ENCODE assay signal across 17 cellular contexts in the genomic region with DNA sequence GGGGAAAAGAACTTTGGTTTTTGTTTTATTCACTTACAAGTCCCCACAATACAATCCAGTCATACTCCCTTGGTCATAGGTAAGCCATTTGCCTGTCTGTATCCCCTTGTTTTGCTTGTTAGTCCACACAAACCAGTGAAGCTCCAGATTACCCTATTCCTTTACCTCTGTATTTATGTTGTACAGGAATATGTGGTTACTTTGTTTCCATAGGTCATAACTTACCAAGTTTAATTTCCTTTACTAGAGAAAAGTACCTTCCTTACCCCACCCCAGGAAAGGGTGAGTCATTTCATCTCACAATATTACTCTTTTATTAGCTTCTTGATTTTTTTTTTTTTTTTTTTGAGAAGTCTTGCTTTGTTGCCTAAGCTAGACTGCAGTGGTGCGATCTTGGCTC. TPM values are rescaled to one million over a fixed set of nuclear protein-coding genes. Genes with fewer than 3 reads are reported as not detected.
DNase-seq lines count a peak whose midpoint lies in the region; TF ChIP-seq lines count a peak whose summit lies in the region.
"Had no signal": no experiment of that assay in that cellular context is flagged by ENCODE, and none has a peak within 500 bp of the region (broad histone marks: within the 10 kb centered on the region; RNA-seq: fewer than 3 reads in every experiment).

No MANE protein-coding gene starts in this region.

- peaks cover 13% of the 10 kb centered on the region for H3K4me1 Mint-ChIP-seq in activated CD4-positive, alpha-beta T cell treated with anti-CD3 and anti-CD28 coated beads, Interleukin-2, amount 10 ng/mL, durations not matched to agents 7 days and 5 days
- H3K4me1 Mint-ChIP-seq in nephron progenitor cell = no peaks in the 10 kb centered on the region

- no peaks in the 10 kb centered on the region for H3K9me3 Mint-ChIP-seq in activated CD4-positive, alpha-beta T cell treated with anti-CD3 and anti-CD28 coated beads, Interleukin-2, amount 10 ng/mL, durations not matched to agents 7 days and 5 days
- no peaks in the 10 kb centered on the region for H3K9me3 Mint-ChIP-seq in nephron progenitor cell

- CTCF ChIA-PET in activated CD4-positive, alpha-beta T cell treated with anti-CD3 and anti-CD28 coated beads, Interleukin-2, amount 10 ng/mL, durations not matched to agents 7 days and 5 days (lab: Charles Lee) = interaction anchor here (0.8 kb wide), 1 partner anchor 57 kb away, joined by 4 read pairs; no protein-coding TSS in a partner anchor

- TF ChIP-seq CTCF in choroid plexus epithelial cell (conservative IDR thresholded peaks at IDR 0.05; ENCODE audit: low read depth, low read length) = no peak
- no peak for TF ChIP-seq CTCF in nephron progenitor cell (IDR thresholded peaks at IDR 0.05)

- no peak overlapping the region for H3K4me3 Mint-ChIP-seq in activated CD4-positive, alpha-beta T cell treated with anti-CD3 and anti-CD28 coated beads, Interleukin-2, amount 10 ng/mL, durations not matched to agents 7 days and 5 days
- no peak overlapping the region for H3K4me3 Mint-ChIP-seq in nephron progenitor cell

- no peak for DNase-seq in activated CD4-positive, alpha-beta T cell treated with anti-CD3 and anti-CD28 coated beads, Interleukin-2, amount 10 ng/mL, durations not matched to agents 7 days and 5 days
- no peak for DNase-seq in activated CD4-positive, alpha-beta T cell treated with anti-CD3 and anti-CD28 coated beads, Interleukin-2, amount 50 U/mL, for 48 hours
- DNase-seq in M059J (ENCODE audit: low read depth) (peak; percentile 56), choroid plexus epithelial cell (ENCODE audit: low read depth) (peak; percentile 37), nephron progenitor cell (no peak), globus pallidus (ENCODE audit: low spot score) (no peak), NOMO-1 (lab: John Stamatoyannopoulos, UW; ENCODE audit: unreplicated experiment in 2 of 2) (no peak)
- no peak for DNase-seq in stimulated activated naive CD4-positive, alpha-beta T cell treated with Interleukin-2 at 50 U/mL for 16 hours (lab: John Stamatoyannopoulos, UW)
- DNase-seq: brain microvascular endothelial cell; COR-L47; Kasumi-1; NCI-H1694; NCI-H510A treated with DMSO at 0.1 percent for 48 hours; OCI-M1; right cardiac atrium; stimulated activated CD4-positive, alpha-beta T cell treated with anti-CD3 and anti-CD28 coated beads, Interleukin-2, amount 100 ng/mL, for 48 hours; trophoblast cell had no signal

- H3K27ac Mint-ChIP-seq in activated CD4-positive, alpha-beta T cell treated with anti-CD3 and anti-CD28 coated beads, Interleukin-2, amount 10 ng/mL, durations not matched to agents 7 days and 5 days = peak overlapping the region; percentile 36
- peak overlapping the region; percentile 51 for H3K27ac Mint-ChIP-seq in nephron progenitor cell

- no peaks in the 10 kb centered on the region for H3K27me3 Mint-ChIP-seq in activated CD4-positive, alpha-beta T cell treated with anti-CD3 and anti-CD28 coated beads, Interleukin-2, amount 10 ng/mL, durations not matched to agents 7 days and 5 days
- H3K27me3 Mint-ChIP-seq in nephron progenitor cell (ENCODE audit: low read depth, poor library complexity) = peaks cover 2% of the 10 kb centered on the region

- POLR2A ChIA-PET in activated CD4-positive, alpha-beta T cell treated with anti-CD3 and anti-CD28 coated beads, Interleukin-2, amount 10 ng/mL, durations not matched to agents 7 days and 5 days (lab: Charles Lee) = no interaction called here

- peaks cover 25% of the 10 kb centered on the region for H3K36me3 Mint-ChIP-seq in activated CD4-positive, alpha-beta T cell treated with anti-CD3 and anti-CD28 coated beads, Interleukin-2, amount 10 ng/mL, durations not matched to agents 7 days and 5 days (ENCODE audit: low read depth)
- peaks cover 70% of the 10 kb centered on the region for H3K36me3 Mint-ChIP-seq in nephron progenitor cell (ENCODE audit: low read depth)

- no peak overlapping the region for H3K4me3 ChIP-seq in choroid plexus epithelial cell (ENCODE audit: low read depth, low read length)

RNA-seq across cellular contexts. Expression of gene GOLGA4, which starts 44.7 kb away (rescaled TPM):
- total RNA-seq in activated CD4-positive, alpha-beta T cell treated with anti-CD3 and anti-CD28 coated beads, Interleukin-2, amount 10 ng/mL, durations not matched to agents 7 days and 5 days = 10 to 100 TPM; 34.8 to 36.2 TPM
- 37.5 and 41.1 TPM in 2 replicates for total RNA-seq in M059J (2014; rRNA removed; shearing (Covaris generic))

Comparison
In these comparisons a context has a peak if more than half of its experiments do, and no peak if none do; other contexts are left out.
1. DNase-seq: peak in M059J (single experiment) and choroid plexus epithelial cell (single experiment); none in activated CD4-positive, alpha-beta T cell treated with anti-CD3 and anti-CD28 coated beads, Interleukin-2, amount 10 ng/mL, durations not matched to agents 7 days and 5 days (single experiment), activated CD4-positive, alpha-beta T cell treated with anti-CD3 and anti-CD28 coated beads, Interleukin-2, amount 50 U/mL, for 48 hours (0 of 2), nephron progenitor cell (single experiment), globus pallidus (single experiment), stimulated activated naive CD4-positive, alpha-beta T cell treated with Interleukin-2 at 50 U/mL for 16 hours (single experiment) and NOMO-1 (0 of 2).